ENCODE assay signal across 1 cellular context in the genomic region with DNA sequence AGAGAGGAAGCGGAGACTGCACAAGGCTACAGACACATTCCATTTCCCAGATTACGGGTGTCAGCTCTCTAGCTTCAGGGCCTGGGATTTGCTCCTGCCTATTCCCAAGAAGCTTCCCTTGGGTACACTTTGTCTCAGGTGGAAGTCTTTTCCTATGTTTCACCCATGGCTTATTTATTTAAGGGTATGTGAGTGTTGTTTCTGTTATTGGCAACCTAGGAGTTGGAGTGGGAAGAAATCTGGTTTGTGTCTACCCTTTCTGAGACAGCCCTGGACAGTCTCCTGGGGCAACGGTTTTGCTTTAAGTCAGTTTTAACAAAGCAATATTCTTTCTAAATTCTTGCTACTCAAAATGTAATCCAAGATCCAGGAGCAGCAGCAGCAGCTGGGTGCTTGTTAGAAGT.
TF ChIP-seq lines count a peak whose summit lies in the region.

No MANE protein-coding gene starts in this region.

TF ChIP-seq in HepG2, 621 proteins besides CTCF, POLR2A, EP300 and RAD21 (continued from another document):
- TF ChIP-seq, protein P1, sequence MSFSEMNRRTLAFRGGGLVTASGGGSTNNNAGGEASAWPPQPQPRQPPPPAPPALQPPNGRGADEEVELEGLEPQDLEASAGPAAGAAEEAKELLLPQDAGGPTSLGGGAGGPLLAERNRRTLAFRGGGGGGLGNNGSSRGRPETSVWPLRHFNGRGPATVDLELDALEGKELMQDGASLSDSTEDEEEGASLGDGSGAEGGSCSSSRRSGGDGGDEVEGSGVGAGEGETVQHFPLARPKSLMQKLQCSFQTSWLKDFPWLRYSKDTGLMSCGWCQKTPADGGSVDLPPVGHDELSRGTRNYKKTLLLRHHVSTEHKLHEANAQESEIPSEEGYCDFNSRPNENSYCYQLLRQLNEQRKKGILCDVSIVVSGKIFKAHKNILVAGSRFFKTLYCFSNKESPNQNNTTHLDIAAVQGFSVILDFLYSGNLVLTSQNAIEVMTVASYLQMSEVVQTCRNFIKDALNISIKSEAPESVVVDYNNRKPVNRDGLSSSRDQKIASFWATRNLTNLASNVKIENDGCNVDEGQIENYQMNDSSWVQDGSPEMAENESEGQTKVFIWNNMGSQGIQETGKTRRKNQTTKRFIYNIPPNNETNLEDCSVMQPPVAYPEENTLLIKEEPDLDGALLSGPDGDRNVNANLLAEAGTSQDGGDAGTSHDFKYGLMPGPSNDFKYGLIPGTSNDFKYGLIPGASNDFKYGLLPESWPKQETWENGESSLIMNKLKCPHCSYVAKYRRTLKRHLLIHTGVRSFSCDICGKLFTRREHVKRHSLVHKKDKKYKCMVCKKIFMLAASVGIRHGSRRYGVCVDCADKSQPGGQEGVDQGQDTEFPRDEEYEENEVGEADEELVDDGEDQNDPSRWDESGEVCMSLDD (CRISPR knock-in tag; IDR thresholded peaks at IDR 0.05; ENCODE audit: borderline replicate concordance): no peak
- TF ChIP-seq CBX1 (IDR thresholded peaks at IDR 0.05; ENCODE audit: low read depth) (no peak), ZNF724P (CRISPR knock-in tag; IDR thresholded peaks at IDR 0.05; ENCODE audit: borderline replicate concordance) (no peak), KDM2A (CRISPR knock-in tag; IDR thresholded peaks at IDR 0.05; ENCODE audit: borderline replicate concordance, low read depth) (no peak), PPARG (CRISPR knock-in tag; conservative IDR thresholded peaks at IDR 0.05) (no peak)
